In the genomic region with DNA sequence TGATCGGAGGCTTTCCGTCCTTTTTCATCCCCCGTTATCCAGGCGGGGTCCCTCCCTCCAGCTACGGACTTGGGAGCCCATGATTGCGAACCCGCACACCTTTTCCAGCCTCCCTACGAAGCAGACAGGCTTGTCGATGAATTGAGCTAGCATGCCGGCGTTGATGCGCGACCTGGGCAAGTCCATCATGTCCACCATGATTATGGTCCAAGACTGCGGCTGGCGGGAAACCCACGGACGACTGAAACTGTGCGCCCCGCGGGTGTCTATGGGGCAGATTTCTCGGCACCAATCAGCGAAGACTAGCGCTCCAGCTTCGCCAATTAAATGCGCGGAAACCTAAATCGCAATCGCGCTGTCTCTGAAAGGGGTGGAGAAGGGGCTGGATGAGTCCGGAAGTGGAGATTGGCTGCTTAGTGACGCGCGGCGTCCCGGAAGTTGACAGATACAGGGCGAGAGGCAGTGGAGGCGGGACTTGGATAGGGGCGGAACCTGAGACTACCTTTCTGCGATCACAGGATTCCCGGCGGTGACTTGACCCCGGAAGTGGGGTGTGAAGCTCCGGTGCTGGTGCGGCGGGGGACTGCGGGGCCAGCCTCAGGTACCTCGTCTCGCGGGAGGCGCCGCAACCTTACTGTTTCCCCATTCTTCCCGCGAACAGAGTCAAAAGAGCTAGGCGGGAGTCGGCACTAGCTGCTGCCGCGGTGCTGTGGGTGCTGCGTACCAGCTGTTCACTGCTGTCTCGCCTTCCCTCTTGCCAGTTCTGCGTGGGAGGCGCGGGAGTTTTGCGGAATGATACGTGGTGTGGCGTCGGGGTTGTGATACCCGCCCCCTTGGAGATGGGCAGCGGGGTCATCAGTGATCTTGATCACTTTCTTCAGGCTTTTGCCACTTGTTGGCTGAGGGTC, we compare ENCODE assay signal across 8 cellular contexts. TPM values are rescaled to one million over a fixed set of nuclear protein-coding genes. Genes with fewer than 3 reads are reported as not detected.
DNase-seq lines count a peak whose midpoint lies in the region; ATAC-seq, FAIRE-seq and TF ChIP-seq lines count a peak whose summit lies in the region.

UMAD1 (plus strand) TSS at position 532 of the 908 bp plus-strand sequence. CDS start 32,620 bp downstream, outside the sequence.

- no peaks in the 10 kb centered on the region for H3K9me3 Mint-ChIP-seq in activated T-cell treated with anti-CD3 and anti-CD28 coated beads, Interleukin-2, amount 50 U/mL, for 72 hours

- H3K4me3 ChIP-seq in esophagus muscularis mucosa (peak within 1 kb of the TSS; percentile 73 to 87 (median 78)), muscle layer of duodenum (ENCODE audit: low read depth in 1 of 2, low read length in 2 of 2) (peak within 1 kb of the TSS; percentile 92 to 93)

- H3K4me1 ChIP-seq in esophagus muscularis mucosa (peaks cover 20 to 21% (median 20%) of the 10 kb centered on the region in 4 donors), muscle layer of duodenum (ENCODE audit: control insufficient read depth in 1 of 2, insufficient read depth in 2 of 2, low read length in 2 of 2) (peaks cover 7 to 14% of the 10 kb centered on the region in 2 donors)

- H3K36me3 ChIP-seq in KOPT-K1 (ENCODE audit: insufficient read depth, low read length): peaks cover 23% of the 10 kb centered on the region
- H3K36me3 ChIP-seq in esophagus muscularis mucosa: peaks cover 0 to 17% (median 8%) of the 10 kb centered on the region in 4 donors
- H3K36me3 ChIP-seq in muscle layer of duodenum (ENCODE audit: control insufficient read depth in 1 of 2, insufficient read depth in 2 of 2, low read length in 2 of 2): peaks cover 4 to 5% of the 10 kb centered on the region in 2 donors

- peaks cover 3 to 30% of the 10 kb centered on the region in 2 donors for H3K36me3 Mint-ChIP-seq in activated T-cell treated with anti-CD3 and anti-CD28 coated beads, Interleukin-2, amount 50 U/mL, for 72 hours (ENCODE audit: insufficient read depth in 2 of 2)

- H3K27ac ChIP-seq in KOPT-K1 (ENCODE audit: low read depth, low read length, poor library complexity, severe bottlenecking) (peak within 1 kb of the TSS; percentile 77), esophagus muscularis mucosa (replicated peaks in 1 of 4) (peak within 1 kb of the TSS; percentile 88 to 93 (median 90)), muscle layer of duodenum (ENCODE audit: low read length) (peak within 1 kb of the TSS; percentile 87)

- peak; percentile 97 for ATAC-seq in GM21786 (IDR thresholded peaks at IDR 0.05; ENCODE audit: unreplicated experiment)
- ATAC-seq in activated T-cell treated with anti-CD3 and anti-CD28 coated beads, Interleukin-2, amount 50 U/mL, for 72 hours (replicated peaks in 1 of 2): peak; percentile 95 to 96

- no peaks in the 10 kb centered on the region for H3K27me3 Mint-ChIP-seq in activated T-cell treated with anti-CD3 and anti-CD28 coated beads, Interleukin-2, amount 50 U/mL, for 72 hours (ENCODE audit: low read depth)

- peak within 1 kb of the TSS; percentile 91 to 98 for H3K4me3 Mint-ChIP-seq in activated T-cell treated with anti-CD3 and anti-CD28 coated beads, Interleukin-2, amount 50 U/mL, for 72 hours

- DNase-seq in DMS79 (lab: John Stamatoyannopoulos, UW): peak; percentile 100
- peak; percentile 99 for DNase-seq in RCC 7860 (ENCODE audit: low spot score)
- DNase-seq in activated T-cell treated with anti-CD3 and anti-CD28 coated beads, Interleukin-2, amount 50 U/mL, for 72 hours: peak; percentile 96 to 99
- peak; percentile 99 for DNase-seq in esophagus muscularis mucosa (ENCODE audit: extremely low spot score)
- DNase-seq in stimulated activated CD8-positive, alpha-beta memory T cell treated with anti-CD3 and anti-CD28 coated beads, Interleukin-7, amount 100 ng/mL, for 4 hours (ENCODE audit: low read depth in 2 of 2): peak; percentile 97 to 98

- peak; percentile 27 for TF ChIP-seq POLR2A in esophagus muscularis mucosa (IDR thresholded peaks at IDR 0.05; ENCODE audit: low read depth)

- peak; percentile 97 for FAIRE-seq in RCC 7860 (lab: Jason Lieb, UNC)

- no peaks in the 10 kb centered on the region for H3K9me3 ChIP-seq in KOPT-K1 (ENCODE audit: insufficient read depth, low read length, poor library complexity, severe bottlenecking)
- H3K9me3 ChIP-seq in esophagus muscularis mucosa: no peaks in the 10 kb centered on the region
- no peaks in the 10 kb centered on the region for H3K9me3 ChIP-seq in muscle layer of duodenum (ENCODE audit: control insufficient read depth in 1 of 2, low read length in 2 of 2)

- H3K27ac Mint-ChIP-seq in activated T-cell treated with anti-CD3 and anti-CD28 coated beads, Interleukin-2, amount 50 U/mL, for 72 hours: peak within 1 kb of the TSS; percentile 94

- H3K27me3 ChIP-seq in esophagus muscularis mucosa (no peaks in the 10 kb centered on the region), muscle layer of duodenum (ENCODE audit: low read depth, low read length) (no peaks in the 10 kb centered on the region)

- TF ChIP-seq CTCF in esophagus muscularis mucosa (IDR thresholded peaks at IDR 0.05): no peak

- TF ChIP-seq EP300 in esophagus muscularis mucosa (IDR thresholded peaks at IDR 0.05): no peak

- 0% methylated on average over 33 of the region's 68 CpGs for WGBS in esophagus muscularis mucosa

- intact Hi-C loops in esophagus muscularis mucosa (cut with DNase I): loop anchor here (5.0 kb wide), 1 partner anchor 458 kb away; the partner anchor contains the start of gene C1GALT1

- peaks cover 41% of the 10 kb centered on the region for H3K4me1 Mint-ChIP-seq in activated T-cell treated with anti-CD3 and anti-CD28 coated beads, Interleukin-2, amount 50 U/mL, for 72 hours (ENCODE audit: low read depth)

RNA-seq across cellular contexts. Expression of gene UMAD1, which starts in this region (rescaled TPM):
- total RNA-seq in activated T-cell treated with anti-CD3 and anti-CD28 coated beads, Interleukin-2, amount 50 U/mL, for 72 hours: 10 to 100 TPM; 23.7 to 31.4 TPM
- total RNA-seq in esophagus muscularis mucosa: 10 to 100 TPM in 2 of 4 donors, 1 to 10 TPM in 2; 6.1 to 11.2 (median 9.3) TPM

Comparison
In these comparisons a context has a peak if more than half of its experiments do, and no peak if none do; other contexts are left out.
1. Peak in every context shown above with its lines: DNase-seq, ATAC-seq, H3K4me3 ChIP-seq and H3K27ac ChIP-seq.